In the genomic region with DNA sequence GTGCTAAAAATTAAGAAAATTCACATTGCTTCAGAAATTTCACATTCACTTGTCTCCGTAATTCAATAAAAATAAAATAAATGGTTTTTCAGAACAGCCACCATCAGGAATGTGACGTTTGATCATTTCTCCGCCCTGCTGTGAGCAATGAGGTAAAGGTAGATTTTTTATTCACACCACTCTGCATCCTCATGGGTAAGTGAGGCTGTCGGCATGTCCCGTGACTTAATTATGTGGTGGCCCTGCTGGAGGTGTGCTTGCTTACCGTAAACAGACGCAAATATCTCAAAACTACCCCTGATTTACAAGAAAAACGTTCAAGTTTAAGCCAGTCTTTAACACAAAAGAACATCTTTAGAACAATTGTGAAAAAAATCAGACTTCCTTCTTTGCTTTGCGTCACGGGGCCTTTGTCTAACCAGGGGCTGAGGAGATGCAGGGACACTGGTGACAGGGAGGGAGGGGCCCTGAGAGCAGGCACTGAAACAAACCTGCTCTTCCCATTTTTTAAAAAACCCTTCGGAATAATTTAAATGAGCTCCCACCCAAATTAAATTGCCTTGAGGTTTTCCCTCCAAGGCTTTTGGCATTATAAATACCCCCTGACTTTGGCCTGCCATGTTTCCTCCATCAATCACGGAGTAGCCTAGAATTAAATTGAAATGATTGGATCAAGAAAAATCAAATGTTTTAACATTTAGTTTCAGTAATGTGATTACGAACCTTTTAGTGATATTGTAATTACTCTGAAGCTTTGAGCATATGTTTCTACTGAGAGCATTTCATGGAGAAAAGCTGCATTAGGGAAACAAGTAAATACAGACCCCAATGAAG, we compare ENCODE assay signal across 19 cellular contexts. TPM values are rescaled to one million over a fixed set of nuclear protein-coding genes. Genes with fewer than 3 reads are reported as not detected.
"Had no signal": no experiment of that assay in that cellular context is flagged by ENCODE, and none has a peak within 500 bp of the region (broad histone marks: within the 10 kb centered on the region; RNA-seq: fewer than 3 reads in every experiment).

No MANE protein-coding gene starts in this region.

- H3K27me3 ChIP-seq: foreskin keratinocyte, hepatocyte, upper lobe of left lung had no signal

- H3K4me1 ChIP-seq: foreskin keratinocyte, upper lobe of left lung had no signal

- H3K4me3 ChIP-seq: hepatocyte, left ventricle myocardium inferior, psoas muscle, upper lobe of left lung had no signal

- H3K9me3 ChIP-seq: psoas muscle, upper lobe of left lung had no signal

- DNase-seq: activated CD4-positive, alpha-beta memory T cell treated with anti-CD3 and anti-CD28 coated beads for 36 hours; activated CD4-positive, alpha-beta T cell treated with anti-CD3 and anti-CD28 coated beads for 48 hours; activated effector memory CD4-positive, alpha-beta T cell treated with Interleukin-2 at 50 U/mL for 16 hours; activated naive CD4-positive, alpha-beta T cell treated with anti-CD3 and anti-CD28 coated beads for 36 hours; activated naive CD8-positive, alpha-beta T cell treated with anti-CD3 and anti-CD28 coated beads, Interleukin-2, amount 10 ng/mL, durations not matched to agents 7 days and 5 days; activated T-cell treated with anti-CD3 and anti-CD28 coated beads, Interleukin-2, amount 50 U/mL, for 72 hours; amniotic stem cell; foreskin keratinocyte; kidney glomerular epithelial cell; left ventricle myocardium inferior; naive thymus-derived CD8-positive, alpha-beta T cell; psoas muscle; right cardiac atrium; stimulated activated CD4-positive, alpha-beta T cell treated with anti-CD3 and anti-CD28 coated beads, Interleukin-4, amount 100 ng/mL, for 24 hours; stimulated activated naive CD4-positive, alpha-beta T cell treated with Interleukin-2 at 50 U/mL for 16 hours; T-helper 9 cell had no signal

- ATAC-seq: activated T-cell treated with anti-CD3 and anti-CD28 coated beads, Interleukin-2, amount 50 U/mL, for 72 hours; foreskin keratinocyte; naive thymus-derived CD8-positive, alpha-beta T cell; psoas muscle had no signal

- H3K36me3 ChIP-seq: left ventricle myocardium inferior, upper lobe of left lung had no signal

- H3K27ac ChIP-seq: foreskin keratinocyte, hepatocyte, left ventricle myocardium inferior, psoas muscle, upper lobe of left lung had no signal

RNA-seq across cellular contexts. Expression of a gene that starts 13.4 kb away (rescaled TPM):
- total RNA-seq: T-helper 1 cell treated with Interleukin-12 subunit alpha and Interleukin-12 subunit beta and Interleukin-4 antibody, amounts not matched to agents 30 ng/mL and 1 ng/mL, for 36 hours had no signal

RNA-seq across cellular contexts. Expression of a gene that starts 13.6 kb away (rescaled TPM):
- total RNA-seq: activated CD4-positive, alpha-beta memory T cell treated with anti-CD3 and anti-CD28 coated beads for 36 hours; activated naive CD4-positive, alpha-beta T cell treated with anti-CD3 and anti-CD28 coated beads for 36 hours; activated T-cell treated with anti-CD3 and anti-CD28 coated beads, Interleukin-2, amount 50 U/mL, for 72 hours; foreskin keratinocyte; T-helper 1 cell treated with Interleukin-12 subunit alpha and Interleukin-12 subunit beta and Interleukin-4 antibody, amounts not matched to agents 30 ng/mL and 1 ng/mL, for 36 hours had no signal
